In the genomic region with DNA sequence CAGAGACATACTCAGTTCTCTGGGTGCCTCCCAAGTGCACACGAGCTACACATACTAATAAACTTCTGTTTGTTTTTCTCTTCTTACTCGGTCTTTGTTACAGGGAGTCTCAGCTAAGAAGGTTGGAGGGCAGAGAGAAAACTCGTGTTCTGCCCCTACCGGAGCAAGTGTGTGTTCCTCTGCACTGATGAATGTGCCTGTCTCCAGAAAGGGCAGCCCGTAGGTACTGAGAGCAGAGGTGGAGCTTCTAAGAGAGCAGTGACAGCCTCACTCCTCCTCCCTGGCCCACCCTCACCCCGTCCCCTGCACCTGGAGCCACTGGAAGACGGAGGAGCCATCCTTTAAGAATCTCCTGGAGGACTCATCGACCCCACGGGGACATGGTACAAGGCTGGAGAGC, we compare ENCODE assay signal across 20 cellular contexts.
"Had no signal": no experiment of that assay in that cellular context is flagged by ENCODE, and none has a peak within 500 bp of the region (broad histone marks: within the 10 kb centered on the region; RNA-seq: fewer than 3 reads in every experiment).

No MANE protein-coding gene starts in this region.

- H3K4me3 ChIP-seq: heart right ventricle, left ventricle myocardium inferior, lung, psoas muscle, stomach, thoracic aorta, transverse colon had no signal

- H3K4me1 ChIP-seq: heart right ventricle, left ventricle myocardium inferior, psoas muscle had no signal

- H3K36me3 ChIP-seq: heart right ventricle, left ventricle myocardium inferior, neutrophil, stomach, thoracic aorta, transverse colon had no signal

- H3K9me3 ChIP-seq: left ventricle myocardium inferior, neutrophil, psoas muscle, thoracic aorta had no signal

- H3K27me3 ChIP-seq: dorsolateral prefrontal cortex, neutrophil, transverse colon had no signal

- ATAC-seq: heart right ventricle; naive thymus-derived CD8-positive, alpha-beta T cell; psoas muscle had no signal

- DNase-seq: cortex of kidney; dorsolateral prefrontal cortex; effector CD8-positive, alpha-beta T cell; foreskin melanocyte; heart right ventricle; kidney glomerular epithelial cell; left ventricle myocardium inferior; mesenchymal stem cell; naive thymus-derived CD8-positive, alpha-beta T cell; psoas muscle; small intestine; stimulated activated CD4-positive, alpha-beta T cell treated with anti-CD3 and anti-CD28 coated beads, Interleukin-12 subunit alpha, Interleukin-12 subunit beta, amount 100 ng/mL, for 4 hours; stimulated activated naive CD4-positive, alpha-beta T cell; stomach; substantia nigra; transverse colon had no signal

- FAIRE-seq: islet of Langerhans, small intestine had no signal

- H3K27ac ChIP-seq: heart right ventricle, left ventricle myocardium inferior, neutrophil, psoas muscle, stomach, thoracic aorta, transverse colon had no signal
